Comparison of ENCODE assay signal across 8 cellular contexts in the genomic region with DNA sequence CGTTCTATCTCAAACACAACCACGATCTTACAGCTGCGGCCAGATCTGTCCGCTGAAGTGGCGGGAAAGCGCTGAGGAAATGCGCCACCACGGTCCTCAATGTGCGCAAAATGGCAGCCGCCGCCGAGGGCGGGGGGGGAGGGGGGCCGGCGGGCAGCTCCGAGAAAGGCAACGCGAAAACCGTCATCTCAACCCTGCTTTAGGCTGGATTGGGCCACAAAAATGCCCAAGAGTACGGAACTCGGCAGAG.
DNase-seq lines count a peak whose midpoint lies in the region; ATAC-seq and TF ChIP-seq lines count a peak whose summit lies in the region.

No MANE protein-coding gene starts in this region.

- H3K36me3 ChIP-seq in mucosa of stomach (ENCODE audit: control insufficient read depth, insufficient read depth, low read length) = peaks cover 12% of the 10 kb centered on the region

- H3K4me1 ChIP-seq in mucosa of stomach (ENCODE audit: control insufficient read depth, insufficient read depth, low read length) = peaks cover 16% of the 10 kb centered on the region

- no peaks in the 10 kb centered on the region for H3K27me3 ChIP-seq in mucosa of stomach (ENCODE audit: control insufficient read depth, insufficient read depth, low read length)

- H3K9ac ChIP-seq in mucosa of stomach (ENCODE audit: low read length) = peak overlapping the region; percentile 100

- peak; percentile 38 for ATAC-seq in HG02884 (IDR thresholded peaks at IDR 0.05; ENCODE audit: unreplicated experiment)

- DNase-seq in DMS153 treated with DMSO at 0.1 percent for 48 hours (lab: John Stamatoyannopoulos, UW; ENCODE audit: unreplicated experiment) = peak; percentile 22
- DNase-seq in DMS153 (lab: John Stamatoyannopoulos, UW) = no peak
- DNase-seq in NCI-H2227 treated with DMSO at 0.1 percent for 48 hours (lab: John Stamatoyannopoulos, UW) = peak; percentile 84
- DNase-seq in activated CD8-positive, alpha-beta memory T cell treated with anti-CD3 and anti-CD28 coated beads, Interleukin-2, amount 50 U/mL, for 24 hours (ENCODE audit: extremely low read depth) = peak; percentile 29
- DNase-seq in epithelial cell of esophagus (ENCODE audit: low read depth) = no peak
- DNase-seq in stimulated activated CD8-positive, alpha-beta memory T cell treated with anti-CD3 and anti-CD28 coated beads, Interleukin-7, amount 100 ng/mL, for 1 hour (ENCODE audit: low read depth in 2 of 2) = peak; percentile 36 to 45

- TF ChIP-seq CTCF in epithelial cell of esophagus (IDR thresholded peaks at IDR 0.05; ENCODE audit: insufficient read depth, low read depth, low read length, missing control alignments) = no peak

- H3K9me3 ChIP-seq in mucosa of stomach (ENCODE audit: control insufficient read depth, low read length) = no peaks in the 10 kb centered on the region

- peak overlapping the region; percentile 98 for H3K4me3 ChIP-seq in epithelial cell of esophagus (ENCODE audit: low read length)
- peak overlapping the region; percentile 99 for H3K4me3 ChIP-seq in mucosa of stomach (ENCODE audit: low read length)

Comparison
In these comparisons a context has a peak if more than half of its experiments do, and no peak if none do; other contexts are left out.
1. DNase-seq: peak in DMS153 treated with DMSO at 0.1 percent for 48 hours (single experiment), NCI-H2227 treated with DMSO at 0.1 percent for 48 hours (single experiment), activated CD8-positive, alpha-beta memory T cell treated with anti-CD3 and anti-CD28 coated beads, Interleukin-2, amount 50 U/mL, for 24 hours (single experiment) and stimulated activated CD8-positive, alpha-beta memory T cell treated with anti-CD3 and anti-CD28 coated beads, Interleukin-7, amount 100 ng/mL, for 1 hour (2 of 2); none in DMS153 (single experiment) and epithelial cell of esophagus (single experiment).